8 cellular contexts compared by ENCODE assay signal in the genomic region with DNA sequence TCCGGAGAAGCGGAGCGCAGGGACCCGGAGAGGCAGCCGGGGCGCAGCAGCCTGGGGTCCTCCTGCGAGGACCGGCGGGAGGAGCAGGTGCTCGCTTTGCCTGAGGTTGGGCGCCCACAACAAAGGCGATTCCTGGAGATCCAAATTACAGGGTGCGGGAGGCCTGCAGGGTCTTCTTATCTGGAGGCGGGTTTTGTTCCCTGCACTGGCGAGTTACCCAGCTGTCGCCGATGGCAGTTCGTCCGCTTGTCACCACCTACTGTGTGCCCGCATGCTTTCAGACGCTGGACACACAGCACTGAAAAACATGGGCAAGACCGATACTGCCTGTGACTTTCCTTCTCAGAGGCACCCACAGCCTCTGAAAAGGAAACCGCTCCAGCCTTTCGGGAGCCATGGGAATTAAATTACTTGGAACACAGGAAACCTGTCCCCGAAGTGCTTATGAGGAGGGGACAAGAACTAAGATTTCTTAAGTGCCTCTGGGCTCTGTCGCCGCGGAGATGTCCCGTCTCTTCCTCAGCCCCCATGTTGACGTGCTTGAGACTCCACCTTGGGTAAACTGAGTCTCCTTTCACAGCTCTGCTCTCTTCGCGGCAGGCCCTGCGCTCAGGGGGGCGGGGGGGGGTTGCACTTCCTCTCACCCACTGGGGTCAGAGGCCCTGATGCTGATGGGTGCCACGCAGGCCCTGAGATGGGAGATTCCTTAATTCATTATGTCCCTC. TPM values are rescaled to one million over a fixed set of nuclear protein-coding genes. Genes with fewer than 3 reads are reported as not detected.
DNase-seq lines count a peak whose midpoint lies in the region; ATAC-seq and TF ChIP-seq lines count a peak whose summit lies in the region.

No MANE protein-coding gene starts in this region.

- no peak overlapping the region for H3K23ac ChIP-seq in trophoblast cell (ENCODE audit: low read length)

- BruUV-seq in PC-9 (replicated peaks; lab: Mats Ljungman, UMichigan): no TSS peak

- H4K20me1 ChIP-seq in PC-9 (ENCODE audit: insufficient read depth): peaks cover 13% of the 10 kb centered on the region; the same call in 1 of the 2 replicates
- H4K20me1 ChIP-seq in fibroblast of lung (ENCODE audit: control insufficient read depth, extremely low read depth, insufficient read depth, low read length): no peaks in the 10 kb centered on the region

- POLR2A ChIA-PET in PC-9 (lab: Charles Lee; ENCODE audit: unreplicated experiment): interaction anchor here (0.6 kb wide), 1 partner anchor 89 kb away, joined by 4 read pairs; no protein-coding TSS in a partner anchor

- peaks cover 36% of the 10 kb centered on the region for H3F3A ChIP-seq in PC-9 (ENCODE audit: insufficient read depth, low read depth)

- H3K9ac ChIP-seq in fibroblast of lung (ENCODE audit: insufficient read depth, low read length): peak overlapping the region; percentile 38
- H3K9ac ChIP-seq in trophoblast cell (ENCODE audit: low read length): peak overlapping the region; percentile 88

- no peak for ATAC-seq in HG03039 (IDR thresholded peaks at IDR 0.05; ENCODE audit: unreplicated experiment)
- no peak for ATAC-seq in GM21390 (IDR thresholded peaks at IDR 0.05; ENCODE audit: unreplicated experiment)
- ATAC-seq in GM21423 (IDR thresholded peaks at IDR 0.05; ENCODE audit: unreplicated experiment): no peak

- intact Hi-C loops in PC-9 (cut with micrococcal nuclease; ENCODE audit: unreplicated experiment): loop anchor here (2.0 kb wide), 1 partner anchor 33 kb away; no protein-coding TSS in a partner anchor

- peak overlapping the region; percentile 92 for H2BK120ac ChIP-seq in trophoblast cell (ENCODE audit: insufficient read depth, low read length, poor library complexity)

- peak overlapping the region; percentile 92 for H4K12ac ChIP-seq in trophoblast cell (ENCODE audit: low read depth, low read length)

- no peaks in the 10 kb centered on the region for H3K9me2 ChIP-seq in PC-9 (ENCODE audit: insufficient read depth)

- peak overlapping the region; percentile 88 for H2AK5ac ChIP-seq in trophoblast cell (ENCODE audit: low read length)

- H2BK5ac ChIP-seq in trophoblast cell (ENCODE audit: low read depth, low read length, poor library complexity): peak overlapping the region; percentile 55

- H3K4me3 ChIP-seq in GM06990 (replicated peaks; ENCODE audit: low read depth, low read length) (peak overlapping the region; percentile 87), PC-9 (peak overlapping the region; percentile 65; the same call in 1 of the 2 replicates), fibroblast of lung (replicated peaks in 1 of 4; ENCODE audit: control extremely low read depth in 1 of 4, insufficient read depth in 1 of 4, low read depth in 3 of 4, low read length in 4 of 4) (peak overlapping the region; percentile 23 to 94 (median 48)), trophoblast cell (ENCODE audit: low read depth, low read length) (peak overlapping the region; percentile 88)

- peaks cover 23% of the 10 kb centered on the region; the same call in 1 of the 2 replicates for H3K79me2 ChIP-seq in PC-9 (ENCODE audit: low read depth)
- H3K79me2 ChIP-seq in fibroblast of lung (ENCODE audit: control insufficient read depth, insufficient read depth, low read length): peaks cover 13% of the 10 kb centered on the region
- peaks cover 17% of the 10 kb centered on the region for H3K79me2 ChIP-seq in trophoblast cell (ENCODE audit: control insufficient read depth, insufficient read depth, low read length, poor library complexity)

- peak; percentile 2 for DNase-seq in GM06990 (ENCODE audit: extremely low read depth, insufficient read length)
- no peak for DNase-seq in PC-9
- DNase-seq in fibroblast of lung (ENCODE audit: low read depth in 2 of 2): no peak
- DNase-seq in trophoblast cell: peak in 1 of 2 donors; percentile 52
- no peak for DNase-seq in NCI-H510A treated with DMSO at 0.1 percent for 48 hours (lab: John Stamatoyannopoulos, UW)

- peak overlapping the region; percentile 84 for H3K4ac ChIP-seq in trophoblast cell (ENCODE audit: low read depth, low read length)

- peak overlapping the region; percentile 89 for H4K8ac ChIP-seq in trophoblast cell (ENCODE audit: low read depth, low read length)

- H3K79me1 ChIP-seq in trophoblast cell (ENCODE audit: low read length): peaks cover 21% of the 10 kb centered on the region

- H2BK12ac ChIP-seq in trophoblast cell (ENCODE audit: low read length): peak overlapping the region; percentile 51

- TF ChIP-seq CTCF in GM06990 (IDR thresholded peaks at IDR 0.05; ENCODE audit: insufficient read depth, low read length, poor library complexity, severe bottlenecking) (no peak), PC-9 (conservative IDR thresholded peaks at IDR 0.05) (no peak), fibroblast of lung (conservative IDR thresholded peaks at IDR 0.05 in 1 of 2, IDR thresholded peaks at IDR 0.05 in 1 of 2; ENCODE audit: low read depth in 1 of 2, low read length in 2 of 2) (no peak)

- H3K4me2 ChIP-seq in PC-9 (peak overlapping the region; percentile 79), fibroblast of lung (ENCODE audit: extremely low read depth, insufficient read depth, low read length) (peak overlapping the region; percentile 18), trophoblast cell (ENCODE audit: low read length) (peak overlapping the region; percentile 83)

- WGBS in trophoblast cell (ENCODE audit: extremely low coverage, insufficient coverage, insufficient read length): no CpG with 5 or more reads among the region's 35 CpGs

- H3K14ac ChIP-seq in trophoblast cell (ENCODE audit: low read length): peak overlapping the region; percentile 56

- H4K91ac ChIP-seq in trophoblast cell (ENCODE audit: low read depth, low read length): peak overlapping the region; percentile 82

- no peaks in the 10 kb centered on the region; the same call in 1 of the 2 replicates for H3K36me3 ChIP-seq in GM06990 (ENCODE audit: control insufficient read depth, insufficient read depth, low read length)
- H3K36me3 ChIP-seq in PC-9 (ENCODE audit: low read depth): no peaks in the 10 kb centered on the region
- peaks cover 5% of the 10 kb centered on the region for H3K36me3 ChIP-seq in fibroblast of lung (ENCODE audit: control insufficient read depth, insufficient read depth, low read length)
- peaks cover 12 to 14% of the 10 kb centered on the region in 2 experiments for H3K36me3 ChIP-seq in trophoblast cell (ENCODE audit: control insufficient read depth in 1 of 2, insufficient read depth in 2 of 2, low read length in 2 of 2)

- H3K4me1 ChIP-seq in PC-9 (replicated peaks; ENCODE audit: insufficient read depth) (peaks cover 11% of the 10 kb centered on the region; the same call in 1 of the 2 replicates), fibroblast of lung (ENCODE audit: control insufficient read depth, extremely low read depth, insufficient read depth, low read length) (peaks cover 5% of the 10 kb centered on the region), trophoblast cell (ENCODE audit: control insufficient read depth in 1 of 2, insufficient read depth in 2 of 2, low read length in 2 of 2) (peaks cover 22 to 26% of the 10 kb centered on the region in 2 experiments)

- CTCF ChIA-PET in PC-9 (lab: Charles Lee): interaction anchor here (0.6 kb wide), 1 partner anchor 180 kb away, joined by 6 read pairs; no protein-coding TSS in a partner anchor

- no peak overlapping the region for H2AFZ ChIP-seq in PC-9
- H2AFZ ChIP-seq in fibroblast of lung (ENCODE audit: low read length): peak overlapping the region; percentile 6
- H2AFZ ChIP-seq in trophoblast cell (ENCODE audit: insufficient read depth, low read length, poor library complexity): peak overlapping the region; percentile 63

- no peaks in the 10 kb centered on the region for H3K27me3 ChIP-seq in GM06990 (replicated peaks; ENCODE audit: control insufficient read depth, insufficient read depth, low read length)
- H3K27me3 ChIP-seq in PC-9 (ENCODE audit: insufficient read depth, low read depth): no peaks in the 10 kb centered on the region
- no peaks in the 10 kb centered on the region for H3K27me3 ChIP-seq in fibroblast of lung (ENCODE audit: control insufficient read depth, insufficient read depth, low read length)
- H3K27me3 ChIP-seq in trophoblast cell (ENCODE audit: insufficient read depth, low read length): no peaks in the 10 kb centered on the region

- H3K27ac ChIP-seq in PC-9: no peak overlapping the region
- H3K27ac ChIP-seq in fibroblast of lung (ENCODE audit: insufficient read depth, low read length): no peak overlapping the region
- peak overlapping the region; percentile 16 for H3K27ac ChIP-seq in trophoblast cell (ENCODE audit: low read depth, low read length)

- H3K9me3 ChIP-seq in PC-9 (ENCODE audit: insufficient read depth, low read depth) (no peaks in the 10 kb centered on the region), fibroblast of lung (ENCODE audit: control insufficient read depth, insufficient read depth, low read depth, low read length) (no peaks in the 10 kb centered on the region), trophoblast cell (ENCODE audit: insufficient read depth, low read depth, low read length) (no peaks in the 10 kb centered on the region)

- H3K18ac ChIP-seq in trophoblast cell (ENCODE audit: low read length): peak overlapping the region; percentile 89

RNA-seq across cellular contexts. Expression of a gene that starts 1.3 kb away (rescaled TPM):
- total RNA-seq in PC-9 (2021) (16.6 and 19.3 TPM in 2 replicates), fibroblast of lung (12.9 and 14.4 TPM in 2 replicates)
- 5.4 and 6.0 TPM in 2 replicates for polyA plus RNA-seq in fibroblast of lung
- 6.8 and 8.2 TPM in 2 replicates for polyA plus RNA-seq in fibroblast of lung (2012)
- 2.6 and 5.0 TPM in 2 replicates for polyA minus RNA-seq in fibroblast of lung (ENCODE audit: low replicate concordance)
- 15.5 and 15.8 TPM in 2 replicates for polyA plus RNA-seq in trophoblast cell (2013)

RNA-seq across cellular contexts. Expression of a gene that starts 43.4 kb away (rescaled TPM):
- 46.8 and 49.7 TPM in 2 replicates for total RNA-seq in PC-9 (2021)
- 10.7 and 10.8 TPM in 2 replicates for total RNA-seq in fibroblast of lung
- polyA plus RNA-seq in fibroblast of lung: 10.9 and 13.9 TPM in 2 replicates
- 15.7 and 22.1 TPM in 2 replicates for polyA plus RNA-seq in fibroblast of lung (2012)
- polyA minus RNA-seq in fibroblast of lung (ENCODE audit: low replicate concordance): 8.2 and 8.9 TPM in 2 replicates
- polyA plus RNA-seq in trophoblast cell (2013): 47.1 and 48.8 TPM in 2 replicates

Comparison
In these comparisons a context has a peak if more than half of its experiments do, and no peak if none do; other contexts are left out.
1. H3K4me2 ChIP-seq: peak in every context shown above with its lines; median percentile 83 in trophoblast cell; 79 in PC-9; 18 in fibroblast of lung.